Comparison of ENCODE assay signal across 30 cellular contexts in genomic region chr4:146041139-146042004, GRCh38.
A peak's percentile ranks its signal among the peaks of the same experiment; 100 is the strongest.
DNase-seq lines count a peak whose midpoint lies in the region; ATAC-seq lines count a peak whose summit lies in the region.
"Had no signal": no experiment of that assay in that cellular context is flagged by ENCODE, and none has a peak within 500 bp of the region (broad histone marks: within the 10 kb centered on the region; RNA-seq: fewer than 3 reads in every experiment).

No MANE protein-coding gene starts in this region.

- H3K27me3 Mint-ChIP-seq in effector memory CD8-positive, alpha-beta T cell = peaks cover 32 to 34% of the 10 kb centered on the region in 2 donors

- no peak overlapping the region for H3K4me3 Mint-ChIP-seq in effector memory CD8-positive, alpha-beta T cell
- H3K4me3 Mint-ChIP-seq: activated CD4-positive, alpha-beta T cell treated with anti-CD3 and anti-CD28 coated beads for 36 hours; activated CD8-positive, alpha-beta T cell treated with anti-CD3 and anti-CD28 coated beads for 36 hours; activated naive CD4-positive, alpha-beta T cell treated with anti-CD3 and anti-CD28 coated beads for 36 hours; activated T-helper 1 cell treated with anti-CD3 and anti-CD28 coated beads, Interleukin-12 subunit alpha, Interleukin-12 subunit beta, Interleukin-2, Interleukin-4 antibody, amounts not matched to agents 30 ng/mL and 10 ng/mL and 1 ng/mL, durations not matched to agents 14 hours and 24 hours and 36 hours; CD4-positive, alpha-beta T cell; endodermal cell; stimulated activated naive CD8-positive, alpha-beta T cell treated with anti-CD3 and anti-CD28 coated beads, Interleukin-15, amount 100 ng/mL, for 72 hours had no signal

- no peaks in the 10 kb centered on the region for H3K36me3 Mint-ChIP-seq in effector memory CD8-positive, alpha-beta T cell (ENCODE audit: insufficient read depth)

- no peaks in the 10 kb centered on the region for H3K4me1 Mint-ChIP-seq in effector memory CD8-positive, alpha-beta T cell (ENCODE audit: low read depth in 2 of 2)
- H3K4me1 Mint-ChIP-seq: activated CD4-positive, alpha-beta T cell treated with anti-CD3 and anti-CD28 coated beads for 36 hours; endodermal cell; stimulated activated naive CD8-positive, alpha-beta T cell treated with anti-CD3 and anti-CD28 coated beads, Interleukin-15, amount 100 ng/mL, for 72 hours had no signal

- ATAC-seq in GM18498 (IDR thresholded peaks at IDR 0.05; ENCODE audit: unreplicated experiment) = peak; percentile 72
- ATAC-seq in GM21529 (IDR thresholded peaks at IDR 0.05; ENCODE audit: unreplicated experiment) = peak; percentile 79
- peak; percentile 68 for ATAC-seq in HG02938 (IDR thresholded peaks at IDR 0.05; ENCODE audit: unreplicated experiment)
- no peak for ATAC-seq in effector memory CD8-positive, alpha-beta T cell (replicated peaks)
- ATAC-seq: activated CD4-positive, alpha-beta T cell treated with anti-CD3 and anti-CD28 coated beads for 36 hours; activated CD8-positive, alpha-beta T cell treated with anti-CD3 and anti-CD28 coated beads for 36 hours; left lobe of liver; stimulated activated naive CD8-positive, alpha-beta T cell treated with anti-CD3 and anti-CD28 coated beads, Interleukin-15, amount 100 ng/mL, for 72 hours had no signal

- H3K9me3 Mint-ChIP-seq in effector memory CD8-positive, alpha-beta T cell = no peaks in the 10 kb centered on the region
- H3K9me3 Mint-ChIP-seq: activated CD8-positive, alpha-beta T cell treated with anti-CD3 and anti-CD28 coated beads for 36 hours; activated naive CD4-positive, alpha-beta T cell treated with anti-CD3 and anti-CD28 coated beads for 36 hours; CD4-positive, alpha-beta T cell; stimulated activated naive CD8-positive, alpha-beta T cell treated with anti-CD3 and anti-CD28 coated beads, Interleukin-15, amount 100 ng/mL, for 72 hours had no signal

- DNase-seq in germinal center (ENCODE audit: low spot score) (peak; percentile 42), Ammon's horn (ENCODE audit: low spot score) (no peak), OCI-M1 (lab: John Stamatoyannopoulos, UW) (no peak), NCI-H2107 treated with DMSO at 0.1 percent for 48 hours (lab: John Stamatoyannopoulos, UW; ENCODE audit: unreplicated experiment) (no peak)
- DNase-seq in effector memory CD8-positive, alpha-beta T cell = no peak
- DNase-seq: activated CD4-positive, alpha-beta T cell treated with anti-CD3 and anti-CD28 coated beads for 36 hours; activated CD8-positive, alpha-beta memory T cell treated with anti-CD3 and anti-CD28 coated beads, Interleukin-2, amount 50 U/mL, for 48 hours; activated CD8-positive, alpha-beta T cell treated with anti-CD3 and anti-CD28 coated beads for 36 hours; activated naive CD4-positive, alpha-beta T cell treated with anti-CD3 and anti-CD28 coated beads for 36 hours; adrenal gland; CD4-positive, alpha-beta T cell; central memory CD4-positive, alpha-beta T cell; cortex of kidney; DND-41; endodermal cell; head of caudate nucleus; NCI-H1092 treated with DMSO at 0.1 percent for 48 hours; NCI-H2029; NCI-H345; NCI-H748 treated with DMSO at 0.1 percent for 48 hours; RPMI8226; SJCRH30; small intestine; stimulated activated naive CD8-positive, alpha-beta T cell treated with anti-CD3 and anti-CD28 coated beads, Interleukin-15, amount 100 ng/mL, for 72 hours; T1000 had no signal

- H3K27ac Mint-ChIP-seq in effector memory CD8-positive, alpha-beta T cell = no peak overlapping the region
- H3K27ac Mint-ChIP-seq: activated CD4-positive, alpha-beta T cell treated with anti-CD3 and anti-CD28 coated beads for 36 hours; activated CD8-positive, alpha-beta T cell treated with anti-CD3 and anti-CD28 coated beads for 36 hours; activated naive CD4-positive, alpha-beta T cell treated with anti-CD3 and anti-CD28 coated beads for 36 hours; activated T-helper 1 cell treated with anti-CD3 and anti-CD28 coated beads, Interleukin-12 subunit alpha, Interleukin-12 subunit beta, Interleukin-2, Interleukin-4 antibody, amounts not matched to agents 30 ng/mL and 10 ng/mL and 1 ng/mL, durations not matched to agents 14 hours and 24 hours and 36 hours; CD4-positive, alpha-beta T cell; endodermal cell; stimulated activated naive CD8-positive, alpha-beta T cell treated with anti-CD3 and anti-CD28 coated beads, Interleukin-15, amount 100 ng/mL, for 72 hours had no signal
